30 cellular contexts compared by ENCODE assay signal in genomic region chr2:130720036-130720435, GRCh38. TPM values are rescaled to one million over a fixed set of nuclear protein-coding genes. Genes with fewer than 3 reads are reported as not detected.
"Had no signal": no experiment of that assay in that cellular context is flagged by ENCODE, and none has a peak within 500 bp of the region (broad histone marks: within the 10 kb centered on the region; RNA-seq: fewer than 3 reads in every experiment).

No MANE protein-coding gene starts in this region.

- H3K4me3 ChIP-seq: gastroesophageal sphincter, hepatocyte, ovary, prostate gland, skin epidermis, testis had no signal

- H3K4me1 Mint-ChIP-seq: activated CD4-positive, alpha-beta T cell treated with anti-CD3 and anti-CD28 coated beads for 36 hours; central memory CD8-positive, alpha-beta T cell; naive B cell; nephron progenitor cell had no signal

- H3K27ac Mint-ChIP-seq: activated CD4-positive, alpha-beta T cell treated with anti-CD3 and anti-CD28 coated beads for 36 hours; activated T-cell treated with anti-CD3 and anti-CD28 coated beads, Interleukin-2, amount 50 U/mL, for 24 hours; naive B cell had no signal

- H3K4me3 Mint-ChIP-seq: activated CD4-positive, alpha-beta T cell treated with anti-CD3 and anti-CD28 coated beads for 36 hours; activated T-cell treated with anti-CD3 and anti-CD28 coated beads, Interleukin-2, amount 50 U/mL, for 24 hours; central memory CD8-positive, alpha-beta T cell; naive B cell; nephron progenitor cell had no signal

- H3K27ac ChIP-seq: epithelial cell of prostate, gastroesophageal sphincter, hepatocyte, ovary, prostate gland, skin epidermis, testis had no signal

- ATAC-seq: activated CD4-positive, alpha-beta T cell treated with anti-CD3 and anti-CD28 coated beads for 36 hours; gastroesophageal sphincter; left ventricle myocardium superior; sciatic nerve; stimulated activated naive CD8-positive, alpha-beta T cell treated with anti-CD3 and anti-CD28 coated beads, Interleukin-15, Interleukin-2, amounts not matched to agents 100 U/mL and 50 U/mL, for 24 hours had no signal

- DNase-seq: activated CD4-positive, alpha-beta T cell treated with anti-CD3 and anti-CD28 coated beads for 36 hours; activated CD4-positive, alpha-beta T cell treated with anti-CD3 and anti-CD28 coated beads, Interleukin-2, amount 50 U/mL, for 48 hours; activated CD4-positive, CD25-positive, alpha-beta regulatory T cell; activated CD8-positive, alpha-beta memory T cell treated with anti-CD3 and anti-CD28 coated beads, Interleukin-2, amount 50 U/mL, for 4 hours; activated gamma-delta T cell treated with Interleukin-2 at 50 U/mL for 16 hours; activated naive CD4-positive, alpha-beta T cell treated with anti-CD3 and anti-CD28 coated beads, Interleukin-2, amount 50 U/mL, for 16 hours; activated T-cell treated with anti-CD3 and anti-CD28 coated beads, Interleukin-2, amount 50 U/mL, for 24 hours; amniotic stem cell; dermis blood vessel endothelial cell; effector CD4-positive, alpha-beta T cell; islet precursor cell; left ventricle myocardium superior; naive B cell; nephron progenitor cell; ovary; retina; stimulated activated CD4-positive, alpha-beta T cell treated with anti-CD3 and anti-CD28 coated beads, Interleukin-12 subunit alpha, Interleukin-12 subunit beta, amount 100 ng/mL, for 4 hours; stimulated activated CD4-positive, alpha-beta T cell treated with anti-CD3 and anti-CD28 coated beads, Interleukin-4, amount 100 ng/mL, for 1 hour; stimulated activated naive CD8-positive, alpha-beta T cell treated with anti-CD3 and anti-CD28 coated beads, Interleukin-15, Interleukin-2, amounts not matched to agents 100 U/mL and 50 U/mL, for 24 hours; testis; trophoblast cell had no signal

- H3K9me3 Mint-ChIP-seq: activated T-cell treated with anti-CD3 and anti-CD28 coated beads, Interleukin-2, amount 50 U/mL, for 24 hours; central memory CD8-positive, alpha-beta T cell had no signal

- H3K36me3 Mint-ChIP-seq: naive B cell had no signal

RNA-seq across cellular contexts. Expression of gene GPR148, which starts 8.8 kb away (rescaled TPM):
- total RNA-seq: activated CD4-positive, alpha-beta T cell treated with anti-CD3 and anti-CD28 coated beads for 36 hours; activated CD8-positive, alpha-beta memory T cell treated with anti-CD3 and anti-CD28 coated beads for 36 hours; dermis blood vessel endothelial cell; gastroesophageal sphincter; hepatocyte; left ventricle myocardium superior; lung microvascular endothelial cell; ovary; prostate gland; sciatic nerve had no signal

RNA-seq across cellular contexts. Expression of gene AMER3, which starts 35.3 kb away (rescaled TPM):
- total RNA-seq: activated CD4-positive, alpha-beta T cell treated with anti-CD3 and anti-CD28 coated beads for 36 hours; activated CD8-positive, alpha-beta memory T cell treated with anti-CD3 and anti-CD28 coated beads for 36 hours; dermis blood vessel endothelial cell; left ventricle myocardium superior; lung microvascular endothelial cell; ovary; sciatic nerve had no signal
